16 cellular contexts compared by ENCODE assay signal in genomic region chr6:10237284-10238043, GRCh38.
DNase-seq lines count a peak whose midpoint lies in the region; ATAC-seq, FAIRE-seq and TF ChIP-seq lines count a peak whose summit lies in the region.
"Had no signal": no experiment of that assay in that cellular context is flagged by ENCODE, and none has a peak within 500 bp of the region (broad histone marks: within the 10 kb centered on the region; RNA-seq: fewer than 3 reads in every experiment).

No MANE protein-coding gene starts in this region.

- DNase-seq in A549 (ENCODE audit: low read depth in 1 of 2, low spot score in 1 of 2) (peak; percentile 35 to 78), HK-2 (ENCODE audit: unreplicated experiment) (peak; percentile 51), SW 1271 (lab: John Stamatoyannopoulos, UW) (peak; percentile 69 to 74), islet precursor cell (peak; percentile 68), NCI-H2171 (lab: John Stamatoyannopoulos, UW) (no peak), amniotic stem cell (lab: John Stamatoyannopoulos, UW) (no peak)
- DNase-seq: activated CD8-positive, alpha-beta memory T cell treated with anti-CD3 and anti-CD28 coated beads for 24 hours; aorta; dermis blood vessel endothelial cell; HCEC 1CT; NCI-H2029 treated with DMSO at 0.1 percent for 48 hours; SHP77 treated with DMSO at 0.1 percent for 48 hours; stimulated activated naive B cell treated with anti-CD40 and anti-IgM and Interleukin-4, amounts not matched to agents 10 μg/mL and 1 μg/mL and 100 μg/mL, for 72 hours had no signal

- no peak for TF ChIP-seq RAD21 in A549 (conservative IDR thresholded peaks at IDR 0.05 in 1 of 2, IDR thresholded peaks at IDR 0.05 in 1 of 2)

- FAIRE-seq in A549 (lab: Jason Lieb, UNC) = no peak
- FAIRE-seq: D721Med had no signal

- peaks cover 5% of the 10 kb centered on the region; the same call in 1 of the 3 replicates for H3K4me1 ChIP-seq in A549

- TF ChIP-seq POLR2A in A549 (IDR thresholded peaks at IDR 0.05; ENCODE audit: low read length) = no peak

- peak overlapping the region; percentile 44; the same call in 2 of the 3 replicates for H3K4me2 ChIP-seq in A549

- peak; percentile 87 to 94 for ATAC-seq in A549
- ATAC-seq in GM18520 (IDR thresholded peaks at IDR 0.05; ENCODE audit: unreplicated experiment) = no peak
- ATAC-seq in HG03139 (IDR thresholded peaks at IDR 0.05; ENCODE audit: unreplicated experiment) = no peak
- ATAC-seq: stimulated activated naive B cell treated with anti-CD40 and anti-IgM and Interleukin-4, amounts not matched to agents 10 μg/mL and 1 μg/mL and 100 μg/mL, for 72 hours had no signal

- POLR2A ChIA-PET in A549 (lab: Yijun Ruan, JAX) = no interaction called here

- H3K9me3 ChIP-seq in A549 = no peaks in the 10 kb centered on the region

- TF ChIP-seq CTCF in A549 (IDR thresholded peaks at IDR 0.05) = no peak

- H3K4me3 ChIP-seq in A549 = no peak overlapping the region

- peak overlapping the region in 1 of 2 experiments; percentile 57; a peak in 3 of 6 replicates for H3K27ac ChIP-seq in A549

- 52% methylated on average over 10 of the region's 10 CpGs for WGBS in A549 (ENCODE audit: missing lambda C conversion rate)

- no peak for TF ChIP-seq EP300 in A549 (IDR thresholded peaks at IDR 0.05)

- CTCF ChIA-PET in A549 (lab: Yijun Ruan, JAX) = no interaction called here

TF ChIP-seq in A549, 52 proteins besides CTCF, POLR2A, EP300 and RAD21:
- TF ChIP-seq, protein P1, sequence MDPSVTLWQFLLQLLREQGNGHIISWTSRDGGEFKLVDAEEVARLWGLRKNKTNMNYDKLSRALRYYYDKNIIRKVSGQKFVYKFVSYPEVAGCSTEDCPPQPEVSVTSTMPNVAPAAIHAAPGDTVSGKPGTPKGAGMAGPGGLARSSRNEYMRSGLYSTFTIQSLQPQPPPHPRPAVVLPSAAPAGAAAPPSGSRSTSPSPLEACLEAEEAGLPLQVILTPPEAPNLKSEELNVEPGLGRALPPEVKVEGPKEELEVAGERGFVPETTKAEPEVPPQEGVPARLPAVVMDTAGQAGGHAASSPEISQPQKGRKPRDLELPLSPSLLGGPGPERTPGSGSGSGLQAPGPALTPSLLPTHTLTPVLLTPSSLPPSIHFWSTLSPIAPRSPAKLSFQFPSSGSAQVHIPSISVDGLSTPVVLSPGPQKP (IDR thresholded peaks at IDR 0.05; ENCODE audit: low read depth, low read length) = no peak
- TF ChIP-seq FOSL2 (IDR thresholded peaks at IDR 0.05) (no peak), FOSL2 (CRISPR knock-in tag; IDR thresholded peaks at IDR 0.05) (peak; percentile 37)

Comparison
In these comparisons a context has a peak if more than half of its experiments do, and no peak if none do; other contexts are left out.
1. ATAC-seq: peak in A549 (2 of 2); none in GM18520 (single experiment) and HG03139 (single experiment).
2. DNase-seq: peak in A549 (2 of 2), HK-2 (single experiment), SW 1271 (2 of 2) and islet precursor cell (single experiment); none in NCI-H2171 (single experiment) and amniotic stem cell (single experiment).